Comparison of ENCODE assay signal across 24 cellular contexts in genomic region chrX:38999099-38999498, GRCh38.
DNase-seq lines count a peak whose midpoint lies in the region; ATAC-seq and TF ChIP-seq lines count a peak whose summit lies in the region.
"Had no signal": no experiment of that assay in that cellular context is flagged by ENCODE, and none has a peak within 500 bp of the region (broad histone marks: within the 10 kb centered on the region; RNA-seq: fewer than 3 reads in every experiment).

No MANE protein-coding gene starts in this region.

- H3K27ac ChIP-seq in esophagus muscularis mucosa (replicated peaks in 1 of 4) = no peak overlapping the region
- H3K27ac ChIP-seq in psoas muscle = peak overlapping the region; percentile 48
- H3K27ac ChIP-seq in smooth muscle cell (ENCODE audit: low read depth) = no peak overlapping the region
- no peak overlapping the region for H3K27ac ChIP-seq in prostate gland
- H3K27ac ChIP-seq: BLaER1 had no signal

- H3K9me3 Mint-ChIP-seq in progenitor cell of endocrine pancreas (ENCODE audit: low read depth) = peaks cover 30% of the 10 kb centered on the region
- H3K9me3 Mint-ChIP-seq: CD4-positive, alpha-beta memory T cell had no signal

- intact Hi-C loops in esophagus muscularis mucosa (cut with DNase I) = no loop called here
- intact Hi-C loops in psoas muscle (cut with DNase I) = no loop called here
- intact Hi-C loops in prostate gland (cut with DNase I) = no loop called here

- H3F3A ChIP-seq in smooth muscle cell (ENCODE audit: low read depth) = no peaks in the 10 kb centered on the region

- H3K9ac ChIP-seq in smooth muscle cell (ENCODE audit: low read depth) = no peak overlapping the region
- H3K9ac ChIP-seq: BLaER1 had no signal

- peak; percentile 7 for DNase-seq in esophagus muscularis mucosa (ENCODE audit: extremely low spot score)
- DNase-seq in psoas muscle = no peak
- DNase-seq in smooth muscle cell (lab: John Stamatoyannopoulos, UW; ENCODE audit: unreplicated experiment) = no peak
- DNase-seq in progenitor cell of endocrine pancreas (ENCODE audit: low spot score, unreplicated experiment) = no peak
- no peak for DNase-seq in prostate gland (ENCODE audit: low spot score)
- DNase-seq: 8988T; ACHN; BE2C; C1 segment of cervical spinal cord; CD4-positive, alpha-beta memory T cell; CD4-positive, CD25-positive, alpha-beta regulatory T cell; CD8-positive, alpha-beta memory T cell; COR-L47; DMS 273 treated with DMSO at 0.1 percent for 48 hours; DMS153; DMS53; DMS79; DND-41; EL; GDM1 had no signal

- H3K36me3 Mint-ChIP-seq in progenitor cell of endocrine pancreas (ENCODE audit: insufficient read depth) = no peaks in the 10 kb centered on the region
- H3K36me3 Mint-ChIP-seq: CD14-positive monocyte; CD4-positive, alpha-beta memory T cell; CD4-positive, CD25-positive, alpha-beta regulatory T cell; CD8-positive, alpha-beta memory T cell had no signal

- H3K79me2 ChIP-seq in smooth muscle cell (ENCODE audit: low read depth) = no peaks in the 10 kb centered on the region

- no peaks in the 10 kb centered on the region for H3K36me3 ChIP-seq in esophagus muscularis mucosa
- H3K36me3 ChIP-seq in psoas muscle (ENCODE audit: insufficient read depth in 1 of 2, low read depth in 1 of 2) = no peaks in the 10 kb centered on the region
- no peaks in the 10 kb centered on the region for H3K36me3 ChIP-seq in smooth muscle cell (ENCODE audit: low read depth)
- H3K36me3 ChIP-seq in prostate gland = no peaks in the 10 kb centered on the region
- H3K36me3 ChIP-seq: BE2C, BLaER1 had no signal

- no peaks in the 10 kb centered on the region for H3K27me3 Mint-ChIP-seq in progenitor cell of endocrine pancreas
- H3K27me3 Mint-ChIP-seq: CD4-positive, alpha-beta memory T cell; CD4-positive, CD25-positive, alpha-beta regulatory T cell had no signal

- H4K20me1 ChIP-seq in smooth muscle cell (ENCODE audit: low read depth) = no peaks in the 10 kb centered on the region
- H4K20me1 ChIP-seq: BLaER1 had no signal

- H3K27me3 ChIP-seq in esophagus muscularis mucosa (no peaks in the 10 kb centered on the region), psoas muscle (ENCODE audit: insufficient read depth in 3 of 3, low read length in 2 of 3) (peaks cover 0 to 9% (median 0%) of the 10 kb centered on the region in 3 donors), smooth muscle cell (ENCODE audit: low read depth) (no peaks in the 10 kb centered on the region), prostate gland (replicated peaks; ENCODE audit: insufficient read depth) (no peaks in the 10 kb centered on the region)
- H3K27me3 ChIP-seq: BE2C, BLaER1 had no signal

- H3K4me1 Mint-ChIP-seq in progenitor cell of endocrine pancreas (ENCODE audit: low read depth) = peaks cover 1% of the 10 kb centered on the region
- H3K4me1 Mint-ChIP-seq: CD4-positive, alpha-beta memory T cell; CD4-positive, CD25-positive, alpha-beta regulatory T cell; CD8-positive, alpha-beta memory T cell had no signal

- no peak for TF ChIP-seq EP300 in esophagus muscularis mucosa (IDR thresholded peaks at IDR 0.05)

- H3K4me1 ChIP-seq in esophagus muscularis mucosa (no peaks in the 10 kb centered on the region), psoas muscle (peaks cover 2% of the 10 kb centered on the region), smooth muscle cell (ENCODE audit: low read depth) (no peaks in the 10 kb centered on the region), prostate gland (replicated peaks) (no peaks in the 10 kb centered on the region)
- H3K4me1 ChIP-seq: BLaER1 had no signal

- H3K9me3 ChIP-seq in esophagus muscularis mucosa (no peaks in the 10 kb centered on the region), psoas muscle (no peaks in the 10 kb centered on the region), smooth muscle cell (replicated peaks; ENCODE audit: low read depth) (no peaks in the 10 kb centered on the region), prostate gland (no peaks in the 10 kb centered on the region)
- H3K9me3 ChIP-seq: BE2C, BLaER1 had no signal

- ATAC-seq in psoas muscle (peak in 3 of 4 donors; percentile 70 to 79 (median 74)), GM18861 (IDR thresholded peaks at IDR 0.05; ENCODE audit: unreplicated experiment) (no peak)
- ATAC-seq: GM12878 had no signal

- WGBS in esophagus muscularis mucosa = 68% methylated on average over 2 of the region's 2 CpGs
- WGBS in psoas muscle, 3 donors = 23 to 44% (median 40%) methylated on average over 2 of the region's 2 CpGs
- 83% methylated on average over 2 of the region's 2 CpGs for WGBS in smooth muscle cell (ENCODE audit: low lambda C conversion rate)
- 51% methylated on average over 2 of the region's 2 CpGs for WGBS in prostate gland

- H3K4me2 ChIP-seq in smooth muscle cell = no peak overlapping the region
- H3K4me2 ChIP-seq: BLaER1 had no signal

- peak overlapping the region; percentile 30 for H2AFZ ChIP-seq in smooth muscle cell (ENCODE audit: low read depth)

- H3K4me3 ChIP-seq in esophagus muscularis mucosa = no peak overlapping the region
- no peak overlapping the region for H3K4me3 ChIP-seq in psoas muscle
- H3K4me3 ChIP-seq in smooth muscle cell = no peak overlapping the region
- H3K4me3 ChIP-seq in prostate gland = no peak overlapping the region
- H3K4me3 ChIP-seq: BLaER1, GM12878 had no signal

- H3K27ac Mint-ChIP-seq in progenitor cell of endocrine pancreas = no peak overlapping the region
- H3K27ac Mint-ChIP-seq: CD14-positive monocyte; CD4-positive, alpha-beta memory T cell; CD4-positive, CD25-positive, alpha-beta regulatory T cell; CD8-positive, alpha-beta memory T cell had no signal

- TF ChIP-seq POLR2A in esophagus muscularis mucosa (IDR thresholded peaks at IDR 0.05; ENCODE audit: low read depth) (no peak), prostate gland (IDR thresholded peaks at IDR 0.05) (no peak)

- no peak overlapping the region for H3K4me3 Mint-ChIP-seq in progenitor cell of endocrine pancreas (ENCODE audit: low read depth)
- H3K4me3 Mint-ChIP-seq: CD14-positive monocyte; CD4-positive, alpha-beta memory T cell; CD4-positive, CD25-positive, alpha-beta regulatory T cell; CD8-positive, alpha-beta memory T cell had no signal

- no peak for TF ChIP-seq CTCF in esophagus muscularis mucosa (IDR thresholded peaks at IDR 0.05)
- TF ChIP-seq CTCF in psoas muscle (IDR thresholded peaks at IDR 0.05) = no peak
- TF ChIP-seq CTCF in smooth muscle cell (IDR thresholded peaks at IDR 0.05; ENCODE audit: borderline replicate concordance, insufficient read depth, poor library complexity, severe bottlenecking) = no peak
- no peak for TF ChIP-seq CTCF in progenitor cell of endocrine pancreas (IDR thresholded peaks at IDR 0.05; ENCODE audit: unreplicated experiment)
- no peak for TF ChIP-seq CTCF in prostate gland (IDR thresholded peaks at IDR 0.05)
